ENCODE assay signal across 12 cellular contexts in the genomic region with DNA sequence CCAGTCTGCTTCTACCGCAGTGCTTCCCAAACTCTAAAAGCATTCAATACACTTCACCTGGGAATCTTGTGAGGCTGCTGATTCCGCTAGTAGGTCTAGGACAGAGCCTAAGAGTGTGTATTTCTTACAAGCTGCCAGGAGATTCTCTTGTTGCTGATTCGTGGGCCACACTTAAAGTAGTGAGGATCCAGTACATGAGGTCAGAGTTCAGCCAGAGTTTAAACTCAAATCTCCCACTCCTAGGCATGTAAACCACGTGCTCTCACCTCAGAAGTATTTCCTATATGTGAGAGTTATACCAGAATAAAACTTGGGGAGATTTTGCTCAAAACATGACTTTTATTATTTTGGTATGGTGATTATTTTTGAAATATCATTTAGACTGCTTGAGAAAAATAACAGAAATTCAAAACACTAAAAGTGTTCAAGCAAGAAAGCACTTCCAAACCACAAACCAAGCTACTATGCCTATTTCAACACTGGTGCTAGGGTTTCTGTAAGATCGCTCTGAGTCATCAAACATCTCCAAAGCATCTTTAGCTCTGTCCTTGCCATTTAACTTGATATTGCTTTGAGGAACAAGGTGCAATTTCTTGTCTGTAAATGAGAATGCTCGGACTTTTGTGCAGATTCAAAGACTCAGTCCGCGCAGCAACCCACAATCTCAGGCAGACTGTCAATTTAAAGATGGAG.
DNase-seq lines count a peak whose midpoint lies in the region; ATAC-seq and TF ChIP-seq lines count a peak whose summit lies in the region.
"Had no signal": no experiment of that assay in that cellular context is flagged by ENCODE, and none has a peak within 500 bp of the region (broad histone marks: within the 10 kb centered on the region; RNA-seq: fewer than 3 reads in every experiment).

No MANE protein-coding gene starts in this region.

- H3K27me3 ChIP-seq in RWPE2 (ENCODE audit: insufficient read depth, poor library complexity, severe bottlenecking), result no peaks in the 10 kb centered on the region
- H3K27me3 ChIP-seq: esophagus muscularis mucosa, SJSA1, upper lobe of left lung had no signal

- DNase-seq in HCEC 1CT, result peak; percentile 85
- no peak for DNase-seq in RWPE2 (ENCODE audit: low spot score)
- DNase-seq in fibroblast of peridontal ligament (ENCODE audit: extremely low read depth), result peak; percentile 92
- DNase-seq in smooth muscle cell of the brain vasculature (ENCODE audit: low read depth, low spot score), result peak; percentile 9
- no peak for DNase-seq in ACHN
- DNase-seq in NK-92 treated with Interleukin-12 subunit alpha and Interleukin-12 subunit beta, amount 100 ng/mL, for 24 hours (lab: John Stamatoyannopoulos, UW), result no peak
- DNase-seq: NCI-H2029 treated with DMSO at 0.1 percent for 48 hours, upper lobe of left lung had no signal

- in situ Hi-C loops in ACHN (cut with HindIII; ENCODE audit: low pct_ligation_motif_present, low pct_unique_long_range_greater_than_20kb, low sequenced_read_pairs), result no loop called here

- no peaks in the 10 kb centered on the region for H3K9me3 ChIP-seq in RWPE2 (ENCODE audit: severe bottlenecking)
- H3K9me3 ChIP-seq: esophagus muscularis mucosa, SJSA1, upper lobe of left lung had no signal

- H3K27ac ChIP-seq in RWPE2 (ENCODE audit: poor library complexity, severe bottlenecking), result no peak overlapping the region
- H3K27ac ChIP-seq: esophagus muscularis mucosa, SJSA1, upper lobe of left lung had no signal

- no peak overlapping the region for H3K4me3 ChIP-seq in RWPE2 (ENCODE audit: severe bottlenecking)
- H3K4me3 ChIP-seq: esophagus muscularis mucosa, SJSA1, upper lobe of left lung had no signal

- no peaks in the 10 kb centered on the region for H3K4me1 ChIP-seq in RWPE2 (ENCODE audit: insufficient read depth, poor library complexity, severe bottlenecking)
- H3K4me1 ChIP-seq: esophagus muscularis mucosa, SJSA1 had no signal

- 0 out of 3 replicates have a peak, but pooled peaks have one; percentile 35 for ATAC-seq in RWPE2 (ENCODE audit: low read depth)
- no peak for ATAC-seq in HG03571 (IDR thresholded peaks at IDR 0.05; ENCODE audit: unreplicated experiment)
- ATAC-seq: left lobe of liver had no signal

- H3K36me3 ChIP-seq in RWPE2 (ENCODE audit: low read depth), result no peaks in the 10 kb centered on the region
- H3K36me3 ChIP-seq: esophagus muscularis mucosa, SJSA1, upper lobe of left lung had no signal

- TF ChIP-seq CTCF in RWPE2 (IDR thresholded peaks at IDR 0.05; ENCODE audit: poor library complexity, severe bottlenecking), result no peak

Comparison
In these comparisons a context has a peak if more than half of its experiments do, and no peak if none do; other contexts are left out.
1. DNase-seq: peak in HCEC 1CT (single experiment), fibroblast of peridontal ligament (single experiment) and smooth muscle cell of the brain vasculature (single experiment); none in RWPE2 (single experiment), ACHN (single experiment) and NK-92 treated with Interleukin-12 subunit alpha and Interleukin-12 subunit beta, amount 100 ng/mL, for 24 hours (single experiment).